ENCODE assay signal across 16 cellular contexts in genomic region chr22:42884616-42885375, GRCh38. TPM values are rescaled to one million over a fixed set of nuclear protein-coding genes. Genes with fewer than 3 reads are reported as not detected.
DNase-seq lines count a peak whose midpoint lies in the region; ATAC-seq and TF ChIP-seq lines count a peak whose summit lies in the region.
"Had no signal": no experiment of that assay in that cellular context is flagged by ENCODE, and none has a peak within 500 bp of the region (broad histone marks: within the 10 kb centered on the region; RNA-seq: fewer than 3 reads in every experiment).

No MANE protein-coding gene starts in this region.

- no peak for TF ChIP-seq POLR2A in gastrocnemius medialis (IDR thresholded peaks at IDR 0.05)

- H3K27me3 ChIP-seq in gastrocnemius medialis: no peaks in the 10 kb centered on the region

- peak; percentile 47 for DNase-seq in G401 (ENCODE audit: low spot score)
- peak; percentile 61 for DNase-seq in LHCN-M2 (ENCODE audit: low read depth)
- peak; percentile 17 for DNase-seq in epithelial cell of esophagus (ENCODE audit: low read depth)
- DNase-seq in gastrocnemius medialis: no peak
- DNase-seq in NCI-H1105 (lab: John Stamatoyannopoulos, UW): no peak
- no peak for DNase-seq in SIG-M5 (lab: John Stamatoyannopoulos, UW)
- no peak for DNase-seq in mucosa of descending colon
- DNase-seq: DMS 273 treated with DMSO at 0.1 percent for 48 hours, GDM1, H9, Kasumi-1, MM.1S, NCI-H1092 treated with DMSO at 0.1 percent for 48 hours, NCI-H1694, NCI-H2081 treated with DMSO at 0.1 percent for 48 hours had no signal

- H3K9me3 ChIP-seq in gastrocnemius medialis: no peaks in the 10 kb centered on the region
- H3K9me3 ChIP-seq in mucosa of descending colon: no peaks in the 10 kb centered on the region

- H3K36me3 ChIP-seq in gastrocnemius medialis: peaks cover 0 to 38% of the 10 kb centered on the region in 2 donors
- H3K36me3 ChIP-seq in mucosa of descending colon (ENCODE audit: low read depth): peaks cover 3% of the 10 kb centered on the region

- TF ChIP-seq CTCF in epithelial cell of esophagus (IDR thresholded peaks at IDR 0.05; ENCODE audit: insufficient read depth, low read depth, low read length, missing control alignments) (no peak), gastrocnemius medialis (IDR thresholded peaks at IDR 0.05 in 4 of 5, conservative IDR thresholded peaks at IDR 0.05 in 1 of 5) (no peak), mucosa of descending colon (IDR thresholded peaks at IDR 0.05) (no peak)

- ATAC-seq in gastrocnemius medialis (no peak), mucosa of descending colon (no peak)
- ATAC-seq: Panc1 had no signal

- H3K4me3 ChIP-seq in epithelial cell of esophagus (ENCODE audit: low read length) (no peak overlapping the region), gastrocnemius medialis (no peak overlapping the region), mucosa of descending colon (no peak overlapping the region)

- in situ Hi-C loops in G401 (cut with HindIII; ENCODE audit: low sequenced_read_pairs): no loop called here
- in situ Hi-C loops in gastrocnemius medialis (cut with MboI; ENCODE audit: low sequenced_read_pairs in 4 of 4): no loop called here

- H3K4me1 ChIP-seq in gastrocnemius medialis (peaks cover 27 to 36% of the 10 kb centered on the region in 2 donors), mucosa of descending colon (ENCODE audit: low read depth) (peaks cover 5% of the 10 kb centered on the region)

- intact Hi-C loops in gastrocnemius medialis (cut with DNase I; ENCODE audit: low total_unique reads) (no loop called here), mucosa of descending colon (cut with DNase I, micrococcal nuclease) (loop anchor here in 1 of 2 donors (10.0 kb wide), 1 partner anchor 140 kb away; no protein-coding TSS in a partner anchor)

- H3K27ac ChIP-seq in gastrocnemius medialis: peak overlapping the region; percentile 34 to 92 (median 60)

RNA-seq across cellular contexts. Expression of gene ARFGAP3, which starts 27.7 kb away (rescaled TPM):
- total RNA-seq in G401 (2014; rRNA removed; shearing (Covaris generic)): 15.1 and 20.5 TPM in 2 replicates
- total RNA-seq in LHCN-M2 (2014; rRNA removed) (76.7 and 87.1 TPM in 2 replicates), gastrocnemius medialis (10 to 100 TPM; 28.2 to 43.8 (median 36.0) TPM), mucosa of descending colon (10 to 100 TPM; 20.0 to 41.3 (median 34.3) TPM)
- polyA plus RNA-seq in LHCN-M2 (2012): 41.8 TPM

Comparison
In these comparisons a context has a peak if more than half of its experiments do, and no peak if none do; other contexts are left out.
1. DNase-seq: peak in G401 (single experiment), LHCN-M2 (single experiment) and epithelial cell of esophagus (single experiment); none in gastrocnemius medialis (0 of 2), NCI-H1105 (single experiment), SIG-M5 (single experiment) and mucosa of descending colon (0 of 3).